Comparison of ENCODE assay signal across 2 cellular contexts in the genomic region with DNA sequence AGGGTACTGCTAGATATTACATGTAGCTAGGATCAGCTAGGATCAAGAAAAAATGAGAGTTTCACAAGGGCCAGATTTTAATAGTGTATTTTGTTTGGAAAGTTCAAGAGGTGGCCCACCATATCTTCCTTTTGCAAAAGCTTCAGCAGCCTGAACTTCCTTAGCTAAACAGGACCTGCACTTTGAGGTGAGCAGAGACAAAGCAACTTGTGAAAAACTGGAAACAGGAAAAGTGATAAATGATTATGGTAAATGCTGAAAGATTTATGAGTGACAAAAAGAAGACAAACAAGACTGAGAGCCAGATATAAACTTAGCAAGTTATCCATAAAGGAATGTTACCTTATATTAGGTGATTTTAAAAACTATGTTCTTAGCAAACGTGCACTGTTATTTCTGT.
TF ChIP-seq lines count a peak whose summit lies in the region.

No MANE protein-coding gene starts in this region.

TF ChIP-seq in GM23338, 12 proteins besides CTCF, POLR2A, EP300 and RAD21 (continued from another document):
- no peak for TF ChIP-seq STAT1 (IDR thresholded peaks at IDR 0.05; ENCODE audit: unreplicated experiment)
- no peak for TF ChIP-seq POLR2AphosphoS5 (IDR thresholded peaks at IDR 0.05; ENCODE audit: low read depth)
- no peak for TF ChIP-seq NANOG (IDR thresholded peaks at IDR 0.05; ENCODE audit: borderline replicate concordance)

TF ChIP-seq in endothelial cell of umbilical vein, 7 proteins besides CTCF, POLR2A, EP300 and RAD21 (continued from another document):
- TF ChIP-seq MAX (IDR thresholded peaks at IDR 0.05; ENCODE audit: insufficient read depth, insufficient read length) (no peak), POLR2AphosphoS5 (IDR thresholded peaks at IDR 0.05; ENCODE audit: insufficient read depth, low read depth, low read length) (peak; percentile 95), EZH2 (IDR thresholded peaks at IDR 0.05; ENCODE audit: borderline replicate concordance, low read depth, low read length, severe bottlenecking) (no peak), JUN (IDR thresholded peaks at IDR 0.05; ENCODE audit: borderline replicate concordance, insufficient read depth, insufficient read length, low read depth) (peak; percentile 59), GATA2 (IDR thresholded peaks at IDR 0.05; ENCODE audit: insufficient read depth, insufficient read length, low read depth, low read length) (peak; percentile 97), FOS (IDR thresholded peaks at IDR 0.05; ENCODE audit: borderline replicate concordance, insufficient read depth, low read length) (peak; percentile 52)
